12 cellular contexts compared by ENCODE assay signal in the genomic region with DNA sequence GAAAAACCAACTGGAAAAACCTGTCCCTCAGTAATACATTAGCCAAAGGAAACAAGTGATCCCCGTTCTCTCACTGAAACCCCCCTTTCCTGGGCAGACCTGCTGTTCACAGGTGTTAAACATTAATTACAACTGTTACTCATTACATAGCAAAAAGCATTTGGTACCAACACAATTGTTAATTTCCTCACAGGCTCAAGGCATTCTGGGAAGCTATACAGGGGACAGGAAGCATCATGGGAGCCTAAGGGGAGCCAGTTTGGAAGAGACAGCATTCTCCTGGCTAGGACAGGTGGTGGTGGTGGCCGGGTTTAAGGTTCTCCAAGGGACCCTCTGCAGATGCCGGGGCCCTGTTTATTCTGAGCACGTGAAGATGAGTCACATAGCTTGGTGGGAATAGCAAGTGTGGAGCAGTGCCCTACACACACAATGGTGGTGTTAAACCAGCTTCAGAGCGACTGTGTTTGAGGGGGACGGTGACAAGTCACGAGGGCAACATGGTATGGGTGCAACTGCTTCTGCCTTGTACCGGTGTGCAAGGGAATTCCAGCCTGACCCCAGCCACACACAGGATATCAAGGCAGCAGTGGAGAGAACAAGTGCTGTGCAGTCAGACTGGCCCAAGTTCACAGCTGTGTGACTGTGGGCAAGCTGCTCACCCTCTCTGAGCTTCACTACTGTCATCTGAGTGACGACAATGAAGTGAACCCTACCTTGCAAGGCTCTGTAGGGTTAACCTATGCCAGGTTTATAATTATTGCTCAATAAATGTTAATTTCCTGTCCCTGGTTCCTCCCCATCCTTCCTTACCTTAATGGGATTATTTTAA.
A peak's percentile ranks its signal among the peaks of the same experiment; 100 is the strongest.
DNase-seq lines count a peak whose midpoint lies in the region; ATAC-seq and TF ChIP-seq lines count a peak whose summit lies in the region.
"Had no signal": no experiment of that assay in that cellular context is flagged by ENCODE, and none has a peak within 500 bp of the region (broad histone marks: within the 10 kb centered on the region; RNA-seq: fewer than 3 reads in every experiment).

No MANE protein-coding gene starts in this region.

- H3K4me1 Mint-ChIP-seq in activated naive CD4-positive, alpha-beta T cell treated with anti-CD3 and anti-CD28 coated beads, Interleukin-2, amount 10 ng/mL, durations not matched to agents 7 days and 5 days: no peaks in the 10 kb centered on the region

- H3K36me3 Mint-ChIP-seq in activated naive CD4-positive, alpha-beta T cell treated with anti-CD3 and anti-CD28 coated beads, Interleukin-2, amount 10 ng/mL, durations not matched to agents 7 days and 5 days: no peaks in the 10 kb centered on the region

- peak; percentile 46 for ATAC-seq in HG03457 (IDR thresholded peaks at IDR 0.05; ENCODE audit: unreplicated experiment)
- ATAC-seq in GM21360 (IDR thresholded peaks at IDR 0.05; ENCODE audit: unreplicated experiment): no peak

- H3K36me3 ChIP-seq in muscle layer of duodenum (ENCODE audit: control insufficient read depth in 1 of 2, insufficient read depth in 2 of 2, low read length in 2 of 2): no peaks in the 10 kb centered on the region
- H3K36me3 ChIP-seq: esophagus muscularis mucosa, HAP-1 had no signal

- H3K27me3 Mint-ChIP-seq in activated naive CD4-positive, alpha-beta T cell treated with anti-CD3 and anti-CD28 coated beads, Interleukin-2, amount 10 ng/mL, durations not matched to agents 7 days and 5 days: peaks cover 3% of the 10 kb centered on the region

- H3K27me3 ChIP-seq in dorsolateral prefrontal cortex: no peaks in the 10 kb centered on the region
- no peaks in the 10 kb centered on the region for H3K27me3 ChIP-seq in muscle layer of duodenum (ENCODE audit: low read depth, low read length)
- H3K27me3 ChIP-seq: BE2C, esophagus muscularis mucosa had no signal

- TF ChIP-seq CTCF in dorsolateral prefrontal cortex (IDR thresholded peaks at IDR 0.05 in 54 of 56, conservative IDR thresholded peaks at IDR 0.05 in 2 of 56; ENCODE audit: low read depth in 1 of 56, partially characterized antibody in 56 of 56): no peak

- H3K4me3 Mint-ChIP-seq in activated naive CD4-positive, alpha-beta T cell treated with anti-CD3 and anti-CD28 coated beads, Interleukin-2, amount 10 ng/mL, durations not matched to agents 7 days and 5 days: no peak overlapping the region

- no peaks in the 10 kb centered on the region for H3K9me3 ChIP-seq in muscle layer of duodenum (ENCODE audit: control insufficient read depth in 1 of 2, low read length in 2 of 2)
- H3K9me3 ChIP-seq: BE2C, esophagus muscularis mucosa, HAP-1 had no signal

- intact Hi-C loops in dorsolateral prefrontal cortex (cut with DNase I): no loop called here

- no peaks in the 10 kb centered on the region for H3K9me3 Mint-ChIP-seq in activated naive CD4-positive, alpha-beta T cell treated with anti-CD3 and anti-CD28 coated beads, Interleukin-2, amount 10 ng/mL, durations not matched to agents 7 days and 5 days

- no peak overlapping the region for H3K4me3 ChIP-seq in dorsolateral prefrontal cortex
- H3K4me3 ChIP-seq in muscle layer of duodenum (ENCODE audit: low read depth in 1 of 2, low read length in 2 of 2): no peak overlapping the region
- H3K4me3 ChIP-seq: esophagus muscularis mucosa, HAP-1 had no signal

- peaks cover 0 to 4% of the 10 kb centered on the region in 2 donors for H3K4me1 ChIP-seq in muscle layer of duodenum (ENCODE audit: control insufficient read depth in 1 of 2, insufficient read depth in 2 of 2, low read length in 2 of 2)
- H3K4me1 ChIP-seq: BE2C, HAP-1 had no signal

- peak; percentile 64 for DNase-seq in COLO668 (lab: John Stamatoyannopoulos, UW; ENCODE audit: unreplicated experiment)
- DNase-seq in dorsolateral prefrontal cortex: no peak
- no peak for DNase-seq in HPDE6-E6E7 (ENCODE audit: extremely low spot score)
- DNase-seq in activated naive CD4-positive, alpha-beta T cell treated with anti-CD3 and anti-CD28 coated beads, Interleukin-2, amount 10 ng/mL, durations not matched to agents 7 days and 5 days: no peak
- DNase-seq in NCI-H82 treated with DMSO at 0.1 percent for 48 hours (lab: John Stamatoyannopoulos, UW; ENCODE audit: unreplicated experiment): no peak
- DNase-seq: BE2C; stimulated activated CD4-positive, alpha-beta T cell treated with anti-CD3 and anti-CD28 coated beads, Interleukin-4, amount 100 ng/mL, for 1 hour had no signal

- H3K27ac Mint-ChIP-seq in activated naive CD4-positive, alpha-beta T cell treated with anti-CD3 and anti-CD28 coated beads, Interleukin-2, amount 10 ng/mL, durations not matched to agents 7 days and 5 days: no peak overlapping the region

- peak overlapping the region in 56 of 59 donors; percentile 1 to 99 (median 94) for H3K27ac ChIP-seq in dorsolateral prefrontal cortex
- H3K27ac ChIP-seq in muscle layer of duodenum (ENCODE audit: low read length): peak overlapping the region; percentile 65
- H3K27ac ChIP-seq: esophagus muscularis mucosa had no signal

- CTCF ChIA-PET in activated naive CD4-positive, alpha-beta T cell treated with anti-CD3 and anti-CD28 coated beads, Interleukin-2, amount 10 ng/mL, durations not matched to agents 7 days and 5 days (lab: Charles Lee): interaction anchor here (0.7 kb wide), 1 partner anchor 18 kb away, joined by 3 read pairs; no protein-coding TSS in a partner anchor
